ENCODE assay signal across 1 cellular context in genomic region chr7:5525271-5526189, GRCh38.
TF ChIP-seq lines count a peak whose summit lies in the region.

No MANE protein-coding gene starts in this region.

TF ChIP-seq in K562, 482 proteins besides CTCF, POLR2A, EP300 and RAD21 (continued from another document and continues in another):
- no peak for TF ChIP-seq ZNF263 (CRISPR knock-in tag; IDR thresholded peaks at IDR 0.05; ENCODE audit: borderline replicate concordance)
- TF ChIP-seq SP2 (IDR thresholded peaks at IDR 0.05; ENCODE audit: extremely low read depth, low read depth, low read length, poor library complexity, severe bottlenecking), result no peak
- TF ChIP-seq MLLT1 (IDR thresholded peaks at IDR 0.05), result peak; percentile 25 to 87; a peak in 3 of 4 replicates
- TF ChIP-seq HNRNPUL1 (IDR thresholded peaks at IDR 0.05; ENCODE audit: low read length), result no peak
- TF ChIP-seq CBX2 (IDR thresholded peaks at IDR 0.05; ENCODE audit: insufficient read depth, low read length, poor library complexity, severe bottlenecking), result no peak
- peak; percentile 97 for TF ChIP-seq OTX1 (CRISPR knock-in tag; IDR thresholded peaks at IDR 0.05)
- no peak for TF ChIP-seq PCBP1 (IDR thresholded peaks at IDR 0.05; ENCODE audit: low read depth, low read length, poor library complexity, severe bottlenecking)
- no peak for TF ChIP-seq ZNF512 (tag; IDR thresholded peaks at IDR 0.05)
- peak; percentile 99 for TF ChIP-seq FOXK1 (CRISPR knock-in tag; IDR thresholded peaks at IDR 0.05; ENCODE audit: borderline replicate concordance)
- TF ChIP-seq SMAD4 (CRISPR knock-in tag; conservative IDR thresholded peaks at IDR 0.05), result no peak
- peak; percentile 95; the same call in 1 of the 2 replicates for TF ChIP-seq THRAP3 (IDR thresholded peaks at IDR 0.05; ENCODE audit: borderline replicate concordance)
- TF ChIP-seq HMGN3 (IDR thresholded peaks at IDR 0.05; ENCODE audit: borderline replicate concordance, extremely low read depth, insufficient read length, low read depth, low read length), result no peak
- TF ChIP-seq FOXO4 (CRISPR knock-in tag; IDR thresholded peaks at IDR 0.05), result no peak
- TF ChIP-seq HDAC2 (IDR thresholded peaks at IDR 0.05), result peak; percentile 43; the same call in 1 of the 2 replicates
- no peak for TF ChIP-seq CREB5 (CRISPR knock-in tag; IDR thresholded peaks at IDR 0.05)
- peak; percentile 57; the same call in 1 of the 2 replicates for TF ChIP-seq PHF21A (IDR thresholded peaks at IDR 0.05; ENCODE audit: borderline replicate concordance, low read depth)
- no peak for TF ChIP-seq MTA1 (IDR thresholded peaks at IDR 0.05; ENCODE audit: borderline replicate concordance)
- TF ChIP-seq KLF16 (IDR thresholded peaks at IDR 0.05), result no peak
- TF ChIP-seq RNF2 (IDR thresholded peaks at IDR 0.05), result peak; percentile 1; the same call in 1 of the 2 replicates
- no peak for TF ChIP-seq HDAC8 (tag; IDR thresholded peaks at IDR 0.05)
- TF ChIP-seq TARDBP (IDR thresholded peaks at IDR 0.05), result no peak
- TF ChIP-seq YY1 (IDR thresholded peaks at IDR 0.05; ENCODE audit: borderline replicate concordance in 1 of 3, control insufficient read depth in 1 of 3, extremely low read depth in 1 of 3, insufficient read depth in 3 of 3, insufficient read length in 1 of 3, insufficient replicate concordance in 2 of 3, low read depth in 1 of 3, low read length in 2 of 3), result peak in 1 of 3 experiments; percentile 35
- no peak for TF ChIP-seq NELFE (IDR thresholded peaks at IDR 0.05; ENCODE audit: insufficient read depth, insufficient read length)
- TF ChIP-seq HNRNPL (IDR thresholded peaks at IDR 0.05; ENCODE audit: low read depth, low read length), result peak; percentile 66
- TF ChIP-seq ZNF830 (CRISPR knock-in tag; IDR thresholded peaks at IDR 0.05), result no peak
- TF ChIP-seq HDAC6 (IDR thresholded peaks at IDR 0.05; ENCODE audit: low read depth, low read length), result no peak
- TF ChIP-seq PTBP1 (IDR thresholded peaks at IDR 0.05; ENCODE audit: low read depth, low read length), result peak; percentile 36; the same call in 1 of the 2 replicates
- no peak for TF ChIP-seq SAFB (IDR thresholded peaks at IDR 0.05; ENCODE audit: borderline replicate concordance, low read depth, low read length)
- no peak for TF ChIP-seq ZNF398 (CRISPR knock-in tag; IDR thresholded peaks at IDR 0.05)
- TF ChIP-seq ZNF445 (CRISPR knock-in tag; IDR thresholded peaks at IDR 0.05; ENCODE audit: low read depth), result peak; percentile 34; the same call in 1 of the 2 replicates
- TF ChIP-seq CBX1 (IDR thresholded peaks at IDR 0.05; ENCODE audit: low read depth), result peak; percentile 13; the same call in 1 of the 2 replicates
- 0 out of 2 replicates have a peak, but pooled peaks have one; percentile 22 for TF ChIP-seq ELK3 (CRISPR knock-in tag; IDR thresholded peaks at IDR 0.05)
- no peak; the same call in 1 of the 2 replicates for TF ChIP-seq ZNF3 (CRISPR knock-in tag; IDR thresholded peaks at IDR 0.05)
- no peak for TF ChIP-seq PHB (CRISPR knock-in tag; IDR thresholded peaks at IDR 0.05)
- TF ChIP-seq PTRF (tag; IDR thresholded peaks at IDR 0.05), result no peak
- TF ChIP-seq ZBTB5 (IDR thresholded peaks at IDR 0.05), result no peak
- no peak for TF ChIP-seq SREBF1 (IDR thresholded peaks at IDR 0.05; ENCODE audit: borderline replicate concordance, low read depth, low read length)
- no peak for TF ChIP-seq MIER1 (IDR thresholded peaks at IDR 0.05; ENCODE audit: low read depth)
- TF ChIP-seq SMARCB1 (IDR thresholded peaks at IDR 0.05; ENCODE audit: insufficient read length, low read depth), result no peak
- TF ChIP-seq RAD51 (IDR thresholded peaks at IDR 0.05; ENCODE audit: borderline replicate concordance, low read depth), result no peak
- TF ChIP-seq ZNF12 (CRISPR knock-in tag; IDR thresholded peaks at IDR 0.05), result peak; percentile 44; the same call in 1 of the 2 replicates
- no peak; the same call in 1 of the 2 replicates for TF ChIP-seq XRCC5 (IDR thresholded peaks at IDR 0.05; ENCODE audit: low read depth, low read length)
- TF ChIP-seq CCNT2 (IDR thresholded peaks at IDR 0.05; ENCODE audit: borderline replicate concordance, extremely low read depth, insufficient read length, low read depth, low read length), result no peak
- no peak for TF ChIP-seq PHF8 (IDR thresholded peaks at IDR 0.05; ENCODE audit: borderline replicate concordance, low read length)
- no peak for TF ChIP-seq CHAMP1 (IDR thresholded peaks at IDR 0.05)
- peak; percentile 96 for TF ChIP-seq POLR2B (IDR thresholded peaks at IDR 0.05; ENCODE audit: low read depth, partially characterized antibody)
- no peak for TF ChIP-seq SFPQ (IDR thresholded peaks at IDR 0.05; ENCODE audit: low read depth, low read length)
- no peak for TF ChIP-seq SMARCE1 (IDR thresholded peaks at IDR 0.05)
- TF ChIP-seq HIVEP1 (CRISPR knock-in tag; IDR thresholded peaks at IDR 0.05), result no peak
- TF ChIP-seq RUNX1 (IDR thresholded peaks at IDR 0.05; ENCODE audit: low read depth), result no peak
- TF ChIP-seq ZNF324 (CRISPR knock-in tag; IDR thresholded peaks at IDR 0.05), result peak; percentile 38; the same call in 1 of the 2 replicates
- no peak for TF ChIP-seq NCOA4 (IDR thresholded peaks at IDR 0.05; ENCODE audit: partially characterized antibody)
- no peak; a peak in 1 of 4 replicates for TF ChIP-seq ETV6 (IDR thresholded peaks at IDR 0.05; ENCODE audit: borderline replicate concordance in 1 of 2, low read depth in 2 of 2, low read length in 1 of 2)
- peak; percentile 94 for TF ChIP-seq ETV6 (CRISPR knock-in tag; IDR thresholded peaks at IDR 0.05; ENCODE audit: borderline replicate concordance)
